Comparison of ENCODE assay signal across 9 cellular contexts in the genomic region with DNA sequence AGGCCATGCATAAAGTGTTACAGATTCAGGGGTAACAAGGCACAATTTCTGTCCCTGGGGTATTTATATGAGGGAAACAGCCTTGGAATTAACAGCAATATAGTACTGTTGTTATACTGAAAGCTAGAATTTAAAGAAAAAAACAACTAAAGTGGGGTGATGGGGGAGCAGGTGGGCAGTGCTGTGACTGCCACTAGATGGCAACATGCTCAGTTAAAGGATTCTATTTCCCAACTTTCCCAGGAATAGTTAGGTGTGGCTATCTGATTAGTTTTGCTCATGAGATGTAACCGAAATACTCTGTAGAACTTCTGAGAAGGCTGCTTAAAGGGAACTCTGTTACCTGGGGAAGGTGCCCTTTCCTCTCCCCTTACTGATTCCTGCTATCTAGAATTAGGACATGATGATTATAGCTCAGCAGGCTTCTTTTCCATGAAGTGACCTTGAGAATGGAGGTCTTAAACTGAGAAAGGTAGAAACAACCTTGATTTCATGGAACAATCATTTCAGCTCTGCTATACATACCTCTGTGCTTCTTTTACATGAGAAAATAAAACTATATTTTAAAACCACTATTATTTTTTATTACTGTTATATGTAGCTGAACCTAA.
DNase-seq lines count a peak whose midpoint lies in the region; ATAC-seq and TF ChIP-seq lines count a peak whose summit lies in the region.
"Had no signal": no experiment of that assay in that cellular context is flagged by ENCODE, and none has a peak within 500 bp of the region (broad histone marks: within the 10 kb centered on the region; RNA-seq: fewer than 3 reads in every experiment).

No MANE protein-coding gene starts in this region.

- TF ChIP-seq CTCF in GM10248 (IDR thresholded peaks at IDR 0.05; ENCODE audit: control extremely low read depth, extremely low read depth, low read depth, missing control alignments) (peak; percentile 53), brain microvascular endothelial cell (IDR thresholded peaks at IDR 0.05; ENCODE audit: low read depth, low read length, missing control alignments) (peak; percentile 95)

- H2BK5ac ChIP-seq in mesendoderm (ENCODE audit: low read length), result no peak overlapping the region

- H3K36me3 ChIP-seq in brain microvascular endothelial cell (replicated peaks), result no peaks in the 10 kb centered on the region
- no peaks in the 10 kb centered on the region for H3K36me3 ChIP-seq in mesendoderm (ENCODE audit: control insufficient read depth, insufficient read depth, low read length)

- H3K27ac ChIP-seq in brain microvascular endothelial cell (no peak overlapping the region), mesendoderm (ENCODE audit: low read depth, low read length) (no peak overlapping the region)
- H3K27ac ChIP-seq: skin epidermis had no signal

- H3K23ac ChIP-seq in mesendoderm (ENCODE audit: low read length), result no peak overlapping the region

- no peak overlapping the region for H3K4ac ChIP-seq in mesendoderm (ENCODE audit: low read depth, low read length)

- H3K27me3 ChIP-seq in brain microvascular endothelial cell (replicated peaks) (no peaks in the 10 kb centered on the region), mesendoderm (ENCODE audit: insufficient read depth, low read length, poor library complexity) (no peaks in the 10 kb centered on the region)

- CTCF ChIA-PET in GM10248 (lab: Yijun Ruan, JAX), result interaction anchor here (0.7 to 4.0 kb wide), 16 partner anchors 10 to 183 kb away, joined by 3 to 19 read pairs (median 4); no protein-coding TSS in a partner anchor

- in situ Hi-C loops in brain microvascular endothelial cell (cut with HindIII; ENCODE audit: low pct_ligation_motif_present, low sequenced_read_pairs), result no loop called here

- no peak overlapping the region for H4K5ac ChIP-seq in mesendoderm (ENCODE audit: low read length)

- no CpG with 5 or more reads among the region's 1 CpG for WGBS in mesendoderm (ENCODE audit: extremely low coverage, insufficient coverage, low lambda C conversion rate)

- H3K4me1 ChIP-seq in mesendoderm (ENCODE audit: control insufficient read depth, low read depth, low read length), result no peaks in the 10 kb centered on the region

- H3K4me3 ChIP-seq in brain microvascular endothelial cell (ENCODE audit: low read depth, low read length) (no peak overlapping the region), mesendoderm (ENCODE audit: low read length) (no peak overlapping the region)
- H3K4me3 ChIP-seq: skin epidermis had no signal

- H3K4me2 ChIP-seq in mesendoderm (ENCODE audit: low read length), result no peak overlapping the region

- no peak overlapping the region for H3K56ac ChIP-seq in mesendoderm (ENCODE audit: low read length)

- H3K9ac ChIP-seq in mesendoderm (ENCODE audit: low read length), result no peak overlapping the region

- no peak for DNase-seq in GM10248 (ENCODE audit: extremely low spot score)
- DNase-seq in MV-4-11 (lab: John Stamatoyannopoulos, UW), result peak; percentile 6
- peak; percentile 20 for DNase-seq in brain microvascular endothelial cell
- DNase-seq in mesendoderm, result peak; percentile 68
- DNase-seq in stimulated activated naive CD4-positive, alpha-beta T cell treated with Interleukin-2 at 50 U/mL for 16 hours (lab: John Stamatoyannopoulos, UW), result no peak

- no peaks in the 10 kb centered on the region for H3K79me2 ChIP-seq in mesendoderm (ENCODE audit: control insufficient read depth, insufficient read depth, low read length)

- H4K8ac ChIP-seq in mesendoderm (ENCODE audit: low read depth, low read length), result no peak overlapping the region

- no peaks in the 10 kb centered on the region for H3K79me1 ChIP-seq in mesendoderm (ENCODE audit: low read length)

- H2BK120ac ChIP-seq in mesendoderm (ENCODE audit: low read depth, low read length), result no peak overlapping the region

- ATAC-seq in GM21825 (IDR thresholded peaks at IDR 0.05; ENCODE audit: unreplicated experiment) (no peak), GM21576 (IDR thresholded peaks at IDR 0.05; ENCODE audit: unreplicated experiment) (no peak), GM18909 (IDR thresholded peaks at IDR 0.05; ENCODE audit: poor library complexity, unreplicated experiment) (no peak)

- H2BK15ac ChIP-seq in mesendoderm (replicated peaks; ENCODE audit: low read depth), result no peak overlapping the region

- no peak overlapping the region for H2AK5ac ChIP-seq in mesendoderm (ENCODE audit: low read length)

- POLR2A ChIA-PET in GM10248 (lab: Yijun Ruan, JAX), result no interaction called here

- no peak overlapping the region for H3K18ac ChIP-seq in mesendoderm (ENCODE audit: low read length)

Comparison
In these comparisons a context has a peak if more than half of its experiments do, and no peak if none do; other contexts are left out.
1. DNase-seq: peak in MV-4-11 (single experiment), brain microvascular endothelial cell (single experiment) and mesendoderm (single experiment); none in GM10248 (single experiment) and stimulated activated naive CD4-positive, alpha-beta T cell treated with Interleukin-2 at 50 U/mL for 16 hours (single experiment).